In the genomic region with DNA sequence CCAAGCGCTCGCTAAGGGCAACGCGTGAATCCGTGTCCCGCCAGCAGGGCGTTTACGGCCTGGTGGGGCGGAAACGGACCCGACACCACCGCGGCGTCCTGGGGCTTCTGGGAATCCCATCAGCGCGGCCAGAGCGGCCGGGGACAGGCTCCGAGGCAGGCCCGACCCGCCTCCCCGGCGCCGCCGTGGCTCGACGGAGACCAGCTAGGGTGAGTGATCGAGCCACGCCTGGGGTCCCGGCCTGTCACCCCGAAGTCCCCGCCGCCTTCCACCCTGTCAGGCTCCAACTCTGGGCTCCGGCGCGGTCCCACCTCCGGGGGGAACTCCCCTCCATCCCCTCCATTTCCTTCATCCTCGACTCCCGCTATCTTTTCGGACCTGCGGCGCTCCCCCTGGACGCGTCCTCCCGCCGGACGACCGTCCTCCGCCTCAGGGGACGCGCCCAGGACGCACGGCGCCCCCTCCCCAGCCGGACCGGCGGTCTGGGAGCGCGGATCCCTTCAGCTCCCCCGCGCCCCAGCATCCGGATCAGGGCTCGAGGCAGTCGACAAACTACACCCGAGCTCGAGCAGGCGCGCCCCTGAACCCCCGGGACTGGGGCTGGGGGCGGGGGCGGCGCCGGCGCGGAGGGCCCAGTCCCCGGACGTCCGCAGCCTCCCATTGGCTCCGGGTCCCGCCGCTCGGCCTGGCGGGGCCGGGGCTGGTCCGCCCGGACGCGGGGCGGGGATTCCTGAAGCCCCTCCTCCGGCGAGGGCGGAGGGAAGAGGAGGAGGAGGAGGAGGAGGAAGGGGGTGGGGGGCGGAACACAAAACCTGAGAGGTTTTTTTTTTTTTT, we compare ENCODE assay signal across 8 cellular contexts. TPM values are rescaled to one million over a fixed set of nuclear protein-coding genes. Genes with fewer than 3 reads are reported as not detected.
A peak's percentile ranks its signal among the peaks of the same experiment; 100 is the strongest.
DNase-seq lines count a peak whose midpoint lies in the region; ATAC-seq and TF ChIP-seq lines count a peak whose summit lies in the region.

No MANE protein-coding gene starts in this region.

- POLR2A ChIA-PET in activated CD8-positive, alpha-beta T cell treated with anti-CD3 and anti-CD28 coated beads for 36 hours (lab: Charles Lee), result interaction anchor here (0.6 to 1.6 kb wide), 8 partner anchors 8 to 175 kb away, joined by 3 to 6 read pairs (median 4); a partner anchor contains a TSS

- H3K9me3 Mint-ChIP-seq in activated CD8-positive, alpha-beta T cell treated with anti-CD3 and anti-CD28 coated beads for 36 hours, result no peaks in the 10 kb centered on the region

- peak overlapping the region; percentile 75 for H3K27ac Mint-ChIP-seq in activated CD8-positive, alpha-beta T cell treated with anti-CD3 and anti-CD28 coated beads for 36 hours

- peak; percentile 97 for DNase-seq in CD1c-positive myeloid dendritic cell (ENCODE audit: extremely low spot score)
- peak; percentile 76 for DNase-seq in NCI-H748 treated with DMSO at 0.1 percent for 48 hours (lab: John Stamatoyannopoulos, UW)
- peak; percentile 95 for DNase-seq in activated CD8-positive, alpha-beta T cell treated with anti-CD3 and anti-CD28 coated beads for 36 hours
- DNase-seq in ecto neural progenitor cell (ENCODE audit: low spot score), result peak; percentile 94
- DNase-seq in lung microvascular endothelial cell (ENCODE audit: low read depth in 2 of 2), result peak; percentile 94 to 96
- DNase-seq in stimulated activated CD4-positive, alpha-beta T cell treated with anti-CD3 and anti-CD28 coated beads, TNF-alpha, amount 100 ng/mL, for 4 hours (ENCODE audit: low read depth in 3 of 3), result peak; percentile 91 to 95 (median 91)

- peak; percentile 27 for TF ChIP-seq CTCF in activated CD8-positive, alpha-beta T cell treated with anti-CD3 and anti-CD28 coated beads for 36 hours (IDR thresholded peaks at IDR 0.05)

- H3K27me3 Mint-ChIP-seq in activated CD8-positive, alpha-beta T cell treated with anti-CD3 and anti-CD28 coated beads for 36 hours, result no peaks in the 10 kb centered on the region

- CTCF ChIA-PET in activated CD8-positive, alpha-beta T cell treated with anti-CD3 and anti-CD28 coated beads for 36 hours (lab: Charles Lee), result interaction anchor here (1.4 to 1.9 kb wide), 2 partner anchors 8 to 171 kb away, joined by 3 to 4 read pairs; no protein-coding TSS in a partner anchor

- ATAC-seq in GM19372 (IDR thresholded peaks at IDR 0.05; ENCODE audit: low read depth, unreplicated experiment) (peak; percentile 83), HG03521 (IDR thresholded peaks at IDR 0.05; ENCODE audit: unreplicated experiment) (peak; percentile 83)
- peak; percentile 92 for ATAC-seq in activated CD8-positive, alpha-beta T cell treated with anti-CD3 and anti-CD28 coated beads for 36 hours

- peaks cover 28% of the 10 kb centered on the region for H3K4me1 Mint-ChIP-seq in activated CD8-positive, alpha-beta T cell treated with anti-CD3 and anti-CD28 coated beads for 36 hours (ENCODE audit: low read depth)

- peak overlapping the region; percentile 79 for H3K4me3 Mint-ChIP-seq in activated CD8-positive, alpha-beta T cell treated with anti-CD3 and anti-CD28 coated beads for 36 hours

- intact Hi-C loops in activated CD8-positive, alpha-beta T cell treated with anti-CD3 and anti-CD28 coated beads for 36 hours (cut with micrococcal nuclease), result no loop called here

- peaks cover 3% of the 10 kb centered on the region for H3K36me3 Mint-ChIP-seq in activated CD8-positive, alpha-beta T cell treated with anti-CD3 and anti-CD28 coated beads for 36 hours (ENCODE audit: low read depth)

RNA-seq across cellular contexts. Expression of a gene that starts 0.6 kb away (rescaled TPM):
- total RNA-seq in activated CD8-positive, alpha-beta T cell treated with anti-CD3 and anti-CD28 coated beads for 36 hours, result 1 to 10 TPM; 8.7 to 8.8 TPM
- 2.8 and 3.1 TPM in 2 replicates for total RNA-seq in lung microvascular endothelial cell

RNA-seq across cellular contexts. Expression of a gene that starts 35.3 kb away (rescaled TPM):
- under 1 TPM; 0.29 to 0.41 TPM for total RNA-seq in activated CD8-positive, alpha-beta T cell treated with anti-CD3 and anti-CD28 coated beads for 36 hours
- 0.20 and 0.44 TPM in 2 replicates for total RNA-seq in lung microvascular endothelial cell

Comparison
In these comparisons a context has a peak if more than half of its experiments do, and no peak if none do; other contexts are left out.
1. Peak in every context shown above with its lines: DNase-seq and ATAC-seq.